ENCODE assay signal across 2 cellular contexts in the genomic region with DNA sequence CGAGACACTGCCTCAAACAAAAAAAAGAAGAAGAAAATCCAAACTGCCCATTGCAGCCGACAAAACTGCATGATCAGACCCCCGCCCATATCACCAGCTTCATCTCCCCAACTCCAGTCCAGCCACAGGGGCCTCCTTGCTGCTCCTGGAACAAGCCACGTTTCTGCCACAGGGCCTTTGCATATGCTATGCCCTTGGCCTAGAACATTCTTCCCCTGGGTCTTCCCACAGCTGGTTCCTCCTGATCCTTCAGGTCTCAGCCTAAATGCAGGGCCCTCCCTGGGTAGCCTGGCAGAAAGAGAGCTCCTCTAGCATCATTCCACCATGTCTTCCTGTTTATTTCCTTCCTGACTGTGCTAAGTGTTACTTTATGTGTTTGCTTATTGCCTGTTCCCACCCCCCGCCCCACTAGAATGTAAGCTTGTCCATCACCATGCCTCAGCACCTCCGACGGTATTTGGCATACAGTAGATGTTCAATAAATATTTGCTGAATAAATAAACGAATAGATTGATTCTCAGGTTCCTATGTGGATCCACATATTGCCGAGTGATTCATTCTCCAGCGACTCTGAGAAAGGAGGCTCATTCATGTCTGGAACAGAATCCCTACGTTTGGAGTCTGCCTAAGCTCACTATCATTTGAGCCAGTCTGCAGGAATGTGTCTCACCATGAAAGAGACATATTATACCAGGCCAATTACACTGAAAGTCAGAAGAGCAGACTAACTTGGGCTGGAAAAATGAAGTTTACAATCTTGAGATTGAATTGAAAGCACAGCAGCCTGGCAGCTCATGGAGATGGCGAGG.
TF ChIP-seq lines count a peak whose summit lies in the region.

No MANE protein-coding gene starts in this region.

TF ChIP-seq in SK-N-SH treated with all-trans-retinoic acid at 6 μM for 48 hours, 23 proteins besides CTCF, POLR2A, EP300 and RAD21:
- TF ChIP-seq, protein P1, sequence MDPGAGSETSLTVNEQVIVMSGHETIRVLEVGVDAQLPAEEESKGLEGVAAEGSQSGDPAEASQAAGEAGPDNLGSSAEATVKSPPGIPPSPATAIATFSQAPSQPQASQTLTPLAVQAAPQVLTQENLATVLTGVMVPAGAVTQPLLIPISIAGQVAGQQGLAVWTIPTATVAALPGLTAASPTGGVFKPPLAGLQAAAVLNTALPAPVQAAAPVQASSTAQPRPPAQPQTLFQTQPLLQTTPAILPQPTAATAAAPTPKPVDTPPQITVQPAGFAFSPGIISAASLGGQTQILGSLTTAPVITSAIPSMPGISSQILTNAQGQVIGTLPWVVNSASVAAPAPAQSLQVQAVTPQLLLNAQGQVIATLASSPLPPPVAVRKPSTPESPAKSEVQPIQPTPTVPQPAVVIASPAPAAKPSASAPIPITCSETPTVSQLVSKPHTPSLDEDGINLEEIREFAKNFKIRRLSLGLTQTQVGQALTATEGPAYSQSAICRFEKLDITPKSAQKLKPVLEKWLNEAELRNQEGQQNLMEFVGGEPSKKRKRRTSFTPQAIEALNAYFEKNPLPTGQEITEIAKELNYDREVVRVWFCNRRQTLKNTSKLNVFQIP (CRISPR knock-in tag; IDR thresholded peaks at IDR 0.05; ENCODE audit: borderline replicate concordance, low read depth), result no peak
- no peak for TF ChIP-seq PPARA (CRISPR knock-in tag; IDR thresholded peaks at IDR 0.05; ENCODE audit: borderline replicate concordance)
- TF ChIP-seq ARNTL (CRISPR knock-in tag; IDR thresholded peaks at IDR 0.05; ENCODE audit: borderline replicate concordance, low read depth), result no peak
- TF ChIP-seq, protein P2, sequence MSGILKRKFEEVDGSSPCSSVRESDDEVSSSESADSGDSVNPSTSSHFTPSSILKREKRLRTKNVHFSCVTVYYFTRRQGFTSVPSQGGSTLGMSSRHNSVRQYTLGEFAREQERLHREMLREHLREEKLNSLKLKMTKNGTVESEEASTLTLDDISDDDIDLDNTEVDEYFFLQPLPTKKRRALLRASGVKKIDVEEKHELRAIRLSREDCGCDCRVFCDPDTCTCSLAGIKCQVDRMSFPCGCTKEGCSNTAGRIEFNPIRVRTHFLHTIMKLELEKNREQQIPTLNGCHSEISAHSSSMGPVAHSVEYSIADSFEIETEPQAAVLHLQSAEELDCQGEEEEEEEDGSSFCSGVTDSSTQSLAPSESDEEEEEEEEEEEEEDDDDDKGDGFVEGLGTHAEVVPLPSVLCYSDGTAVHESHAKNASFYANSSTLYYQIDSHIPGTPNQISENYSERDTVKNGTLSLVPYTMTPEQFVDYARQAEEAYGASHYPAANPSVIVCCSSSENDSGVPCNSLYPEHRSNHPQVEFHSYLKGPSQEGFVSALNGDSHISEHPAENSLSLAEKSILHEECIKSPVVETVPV (CRISPR knock-in tag; IDR thresholded peaks at IDR 0.05), result no peak
- no peak for TF ChIP-seq ZNF8 (CRISPR knock-in tag; IDR thresholded peaks at IDR 0.05)
- TF ChIP-seq TOX (CRISPR knock-in tag; IDR thresholded peaks at IDR 0.05; ENCODE audit: borderline replicate concordance), result no peak
- no peak for TF ChIP-seq CREB5 (CRISPR knock-in tag; IDR thresholded peaks at IDR 0.05; ENCODE audit: low read depth)
- no peak for TF ChIP-seq SNAI2 (CRISPR knock-in tag; IDR thresholded peaks at IDR 0.05)
- no peak for TF ChIP-seq TCF4 (CRISPR knock-in tag; IDR thresholded peaks at IDR 0.05; ENCODE audit: borderline replicate concordance)
- no peak for TF ChIP-seq RARB (CRISPR knock-in tag; IDR thresholded peaks at IDR 0.05)
- TF ChIP-seq GLIS3 (CRISPR knock-in tag; IDR thresholded peaks at IDR 0.05), result no peak
- TF ChIP-seq CSDC2 (CRISPR knock-in tag; IDR thresholded peaks at IDR 0.05), result no peak
- TF ChIP-seq OSR1 (CRISPR knock-in tag; IDR thresholded peaks at IDR 0.05), result no peak
- no peak for TF ChIP-seq BACH2 (CRISPR knock-in tag; IDR thresholded peaks at IDR 0.05; ENCODE audit: borderline replicate concordance)
- TF ChIP-seq ZNF565 (CRISPR knock-in tag; conservative IDR thresholded peaks at IDR 0.05; ENCODE audit: low read depth), result no peak
- no peak for TF ChIP-seq ZC3H10 (CRISPR knock-in tag; IDR thresholded peaks at IDR 0.05)

TF ChIP-seq in SK-N-SH, 30 proteins besides CTCF, POLR2A, EP300 and RAD21 (continued from another document):
- TF ChIP-seq, protein P3, sequence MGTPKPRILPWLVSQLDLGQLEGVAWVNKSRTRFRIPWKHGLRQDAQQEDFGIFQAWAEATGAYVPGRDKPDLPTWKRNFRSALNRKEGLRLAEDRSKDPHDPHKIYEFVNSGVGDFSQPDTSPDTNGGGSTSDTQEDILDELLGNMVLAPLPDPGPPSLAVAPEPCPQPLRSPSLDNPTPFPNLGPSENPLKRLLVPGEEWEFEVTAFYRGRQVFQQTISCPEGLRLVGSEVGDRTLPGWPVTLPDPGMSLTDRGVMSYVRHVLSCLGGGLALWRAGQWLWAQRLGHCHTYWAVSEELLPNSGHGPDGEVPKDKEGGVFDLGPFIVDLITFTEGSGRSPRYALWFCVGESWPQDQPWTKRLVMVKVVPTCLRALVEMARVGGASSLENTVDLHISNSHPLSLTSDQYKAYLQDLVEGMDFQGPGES (IDR thresholded peaks at IDR 0.05; ENCODE audit: low read depth, low read length), result no peak
- TF ChIP-seq POLR2AphosphoS5 (IDR thresholded peaks at IDR 0.05; ENCODE audit: low read depth, low read length) (no peak), MAX (IDR thresholded peaks at IDR 0.05; ENCODE audit: low read depth) (no peak), FOXJ3 (CRISPR knock-in tag; IDR thresholded peaks at IDR 0.05) (no peak), SMC3 (IDR thresholded peaks at IDR 0.05; ENCODE audit: low read depth, low read length) (no peak), TAF1 (IDR thresholded peaks at IDR 0.05; ENCODE audit: borderline replicate concordance, low read depth, low read length) (no peak), MXI1 (IDR thresholded peaks at IDR 0.05; ENCODE audit: low read depth, low read length) (no peak), FOSL2 (IDR thresholded peaks at IDR 0.05; ENCODE audit: borderline replicate concordance, low read depth) (no peak), CHD2 (IDR thresholded peaks at IDR 0.05; ENCODE audit: low read length, partially characterized antibody) (no peak), EZH2phosphoT487 (IDR thresholded peaks at IDR 0.05; ENCODE audit: borderline replicate concordance, low read depth) (no peak), TCF12 (IDR thresholded peaks at IDR 0.05) (no peak)
- TF ChIP-seq, protein P4, sequence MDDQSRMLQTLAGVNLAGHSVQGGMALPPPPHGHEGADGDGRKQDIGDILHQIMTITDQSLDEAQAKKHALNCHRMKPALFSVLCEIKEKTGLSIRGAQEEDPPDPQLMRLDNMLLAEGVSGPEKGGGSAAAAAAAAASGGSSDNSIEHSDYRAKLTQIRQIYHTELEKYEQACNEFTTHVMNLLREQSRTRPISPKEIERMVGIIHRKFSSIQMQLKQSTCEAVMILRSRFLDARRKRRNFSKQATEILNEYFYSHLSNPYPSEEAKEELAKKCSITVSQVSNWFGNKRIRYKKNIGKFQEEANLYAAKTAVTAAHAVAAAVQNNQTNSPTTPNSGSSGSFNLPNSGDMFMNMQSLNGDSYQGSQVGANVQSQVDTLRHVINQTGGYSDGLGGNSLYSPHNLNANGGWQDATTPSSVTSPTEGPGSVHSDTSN (IDR thresholded peaks at IDR 0.05), result no peak
- TF ChIP-seq, protein P5, sequence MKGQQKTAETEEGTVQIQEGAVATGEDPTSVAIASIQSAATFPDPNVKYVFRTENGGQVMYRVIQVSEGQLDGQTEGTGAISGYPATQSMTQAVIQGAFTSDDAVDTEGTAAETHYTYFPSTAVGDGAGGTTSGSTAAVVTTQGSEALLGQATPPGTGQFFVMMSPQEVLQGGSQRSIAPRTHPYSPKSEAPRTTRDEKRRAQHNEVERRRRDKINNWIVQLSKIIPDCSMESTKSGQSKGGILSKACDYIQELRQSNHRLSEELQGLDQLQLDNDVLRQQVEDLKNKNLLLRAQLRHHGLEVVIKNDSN (IDR thresholded peaks at IDR 0.05; ENCODE audit: borderline replicate concordance, low read depth), result no peak
- TF ChIP-seq, protein P6, sequence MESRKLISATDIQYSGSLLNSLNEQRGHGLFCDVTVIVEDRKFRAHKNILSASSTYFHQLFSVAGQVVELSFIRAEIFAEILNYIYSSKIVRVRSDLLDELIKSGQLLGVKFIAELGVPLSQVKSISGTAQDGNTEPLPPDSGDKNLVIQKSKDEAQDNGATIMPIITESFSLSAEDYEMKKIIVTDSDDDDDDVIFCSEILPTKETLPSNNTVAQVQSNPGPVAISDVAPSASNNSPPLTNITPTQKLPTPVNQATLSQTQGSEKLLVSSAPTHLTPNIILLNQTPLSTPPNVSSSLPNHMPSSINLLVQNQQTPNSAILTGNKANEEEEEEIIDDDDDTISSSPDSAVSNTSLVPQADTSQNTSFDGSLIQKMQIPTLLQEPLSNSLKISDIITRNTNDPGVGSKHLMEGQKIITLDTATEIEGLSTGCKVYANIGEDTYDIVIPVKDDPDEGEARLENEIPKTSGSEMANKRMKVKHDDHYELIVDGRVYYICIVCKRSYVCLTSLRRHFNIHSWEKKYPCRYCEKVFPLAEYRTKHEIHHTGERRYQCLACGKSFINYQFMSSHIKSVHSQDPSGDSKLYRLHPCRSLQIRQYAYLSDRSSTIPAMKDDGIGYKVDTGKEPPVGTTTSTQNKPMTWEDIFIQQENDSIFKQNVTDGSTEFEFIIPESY (IDR thresholded peaks at IDR 0.05; ENCODE audit: borderline replicate concordance, low read depth), result no peak
- TF ChIP-seq, protein P7, sequence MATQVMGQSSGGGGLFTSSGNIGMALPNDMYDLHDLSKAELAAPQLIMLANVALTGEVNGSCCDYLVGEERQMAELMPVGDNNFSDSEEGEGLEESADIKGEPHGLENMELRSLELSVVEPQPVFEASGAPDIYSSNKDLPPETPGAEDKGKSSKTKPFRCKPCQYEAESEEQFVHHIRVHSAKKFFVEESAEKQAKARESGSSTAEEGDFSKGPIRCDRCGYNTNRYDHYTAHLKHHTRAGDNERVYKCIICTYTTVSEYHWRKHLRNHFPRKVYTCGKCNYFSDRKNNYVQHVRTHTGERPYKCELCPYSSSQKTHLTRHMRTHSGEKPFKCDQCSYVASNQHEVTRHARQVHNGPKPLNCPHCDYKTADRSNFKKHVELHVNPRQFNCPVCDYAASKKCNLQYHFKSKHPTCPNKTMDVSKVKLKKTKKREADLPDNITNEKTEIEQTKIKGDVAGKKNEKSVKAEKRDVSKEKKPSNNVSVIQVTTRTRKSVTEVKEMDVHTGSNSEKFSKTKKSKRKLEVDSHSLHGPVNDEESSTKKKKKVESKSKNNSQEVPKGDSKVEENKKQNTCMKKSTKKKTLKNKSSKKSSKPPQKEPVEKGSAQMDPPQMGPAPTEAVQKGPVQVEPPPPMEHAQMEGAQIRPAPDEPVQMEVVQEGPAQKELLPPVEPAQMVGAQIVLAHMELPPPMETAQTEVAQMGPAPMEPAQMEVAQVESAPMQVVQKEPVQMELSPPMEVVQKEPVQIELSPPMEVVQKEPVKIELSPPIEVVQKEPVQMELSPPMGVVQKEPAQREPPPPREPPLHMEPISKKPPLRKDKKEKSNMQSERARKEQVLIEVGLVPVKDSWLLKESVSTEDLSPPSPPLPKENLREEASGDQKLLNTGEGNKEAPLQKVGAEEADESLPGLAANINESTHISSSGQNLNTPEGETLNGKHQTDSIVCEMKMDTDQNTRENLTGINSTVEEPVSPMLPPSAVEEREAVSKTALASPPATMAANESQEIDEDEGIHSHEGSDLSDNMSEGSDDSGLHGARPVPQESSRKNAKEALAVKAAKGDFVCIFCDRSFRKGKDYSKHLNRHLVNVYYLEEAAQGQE (IDR thresholded peaks at IDR 0.05; ENCODE audit: low read depth, low read length), result no peak
